ENCODE assay signal across 12 cellular contexts in the genomic region with DNA sequence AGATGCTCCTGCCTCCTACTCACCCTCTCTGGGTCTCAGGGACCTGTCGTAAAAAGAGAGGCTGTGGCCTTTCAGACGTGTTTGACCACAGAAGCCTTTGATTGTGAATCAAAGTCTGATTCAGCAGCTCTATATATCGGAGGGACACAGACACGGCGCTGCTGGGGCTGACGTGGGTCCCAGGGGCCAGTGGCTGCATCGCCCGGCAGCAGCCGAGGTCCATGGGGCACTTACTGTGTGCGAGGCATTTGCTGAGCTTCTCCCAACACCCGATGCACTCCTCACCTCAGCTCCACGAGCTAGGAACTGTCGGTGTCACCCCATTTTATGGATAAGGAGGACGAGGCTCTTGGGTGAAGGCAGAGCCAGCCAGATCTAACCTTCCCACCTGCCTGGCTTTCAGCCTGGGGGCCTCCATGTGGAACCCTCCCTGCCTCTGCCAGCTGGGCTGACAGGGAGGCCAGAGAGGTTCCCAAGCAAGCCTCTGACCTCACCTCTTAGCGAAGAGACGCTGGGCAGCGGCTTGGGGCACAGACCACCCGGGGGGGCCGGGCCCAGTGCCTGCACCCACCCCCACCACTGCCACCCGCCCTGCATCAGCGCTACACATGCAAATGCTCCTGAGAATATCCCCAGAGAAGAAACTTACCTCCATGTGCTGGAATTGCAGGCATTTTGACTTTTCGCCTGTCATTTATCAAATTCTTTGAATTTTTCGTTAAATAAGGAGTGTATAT.
"Had no signal": no experiment of that assay in that cellular context is flagged by ENCODE, and none has a peak within 500 bp of the region (broad histone marks: within the 10 kb centered on the region; RNA-seq: fewer than 3 reads in every experiment).

No MANE protein-coding gene starts in this region.

- H3K36me3 ChIP-seq: upper lobe of left lung had no signal

- H3K27me3 Mint-ChIP-seq: memory B cell had no signal

- H3K9me3 Mint-ChIP-seq: memory B cell; natural killer cell; T-helper 2 cell treated with Interferon-gamma antibody and Interleukin-4, amounts not matched to agents 5 μg/mL and 100 μg/mL, for 36 hours had no signal

- DNase-seq: activated naive CD4-positive, alpha-beta T cell treated with Interleukin-2 at 50 U/mL for 16 hours; foreskin fibroblast; hippocampal formation; left ventricle myocardium superior; natural killer cell; stimulated activated CD4-positive, alpha-beta T cell treated with anti-CD3 and anti-CD28 coated beads, Interleukin-4, amount 100 ng/mL, for 24 hours; stimulated activated naive CD4-positive, alpha-beta T cell had no signal

- H3K4me3 Mint-ChIP-seq: memory B cell; natural killer cell; T-helper 2 cell treated with Interferon-gamma antibody and Interleukin-4, amounts not matched to agents 5 μg/mL and 100 μg/mL, for 36 hours had no signal

- H3K27ac Mint-ChIP-seq: memory B cell; natural killer cell; T-helper 2 cell treated with Interferon-gamma antibody and Interleukin-4, amounts not matched to agents 5 μg/mL and 100 μg/mL, for 36 hours had no signal

- H3K27ac ChIP-seq: upper lobe of left lung had no signal

- H3K36me3 Mint-ChIP-seq: natural killer cell had no signal

- ATAC-seq: left ventricle myocardium superior, natural killer cell had no signal

- FAIRE-seq: colon had no signal

- H3K4me1 Mint-ChIP-seq: natural killer cell had no signal

- H3K27me3 ChIP-seq: upper lobe of left lung had no signal

- H3K4me3 ChIP-seq: skin epidermis, upper lobe of left lung had no signal

- H3K9me3 ChIP-seq: upper lobe of left lung had no signal
